In genomic region chr1:6511056-6511455, GRCh38 we compare ENCODE assay signal across 1 cellular context.
TF ChIP-seq lines count a peak whose summit lies in the region.

No MANE protein-coding gene starts in this region.

TF ChIP-seq in HepG2, 621 proteins besides CTCF, POLR2A, EP300 and RAD21 (continued from another document and continues in another):
- TF ChIP-seq PAXIP1 (CRISPR knock-in tag; conservative IDR thresholded peaks at IDR 0.05) (peak; percentile 41; the same call in 1 of the 2 replicates), MXD1 (CRISPR knock-in tag; IDR thresholded peaks at IDR 0.05) (no peak), SP140L (CRISPR knock-in tag; IDR thresholded peaks at IDR 0.05; ENCODE audit: borderline replicate concordance) (no peak), MXD3 (CRISPR knock-in tag; IDR thresholded peaks at IDR 0.05) (no peak), ZNF512B (CRISPR knock-in tag; IDR thresholded peaks at IDR 0.05; ENCODE audit: borderline replicate concordance) (no peak), SRSF9 (IDR thresholded peaks at IDR 0.05; ENCODE audit: borderline replicate concordance, insufficient read depth, low read depth, low read length, poor library complexity, severe bottlenecking) (no peak), ZBTB10 (CRISPR knock-in tag; IDR thresholded peaks at IDR 0.05; ENCODE audit: borderline replicate concordance) (no peak), IKZF5 (CRISPR knock-in tag; IDR thresholded peaks at IDR 0.05) (no peak), ZBTB37 (CRISPR knock-in tag; IDR thresholded peaks at IDR 0.05) (peak; percentile 40; the same call in 1 of the 2 replicates), DDIT3 (CRISPR knock-in tag; IDR thresholded peaks at IDR 0.05) (no peak), SMAD3 (CRISPR knock-in tag; IDR thresholded peaks at IDR 0.05) (no peak), ZNF788 (CRISPR knock-in tag; IDR thresholded peaks at IDR 0.05; ENCODE audit: borderline replicate concordance) (no peak), ZNF362 (CRISPR knock-in tag; IDR thresholded peaks at IDR 0.05; ENCODE audit: borderline replicate concordance) (peak; percentile 80), ZNF550 (CRISPR knock-in tag; IDR thresholded peaks at IDR 0.05; ENCODE audit: borderline replicate concordance) (no peak), RERE (CRISPR knock-in tag; IDR thresholded peaks at IDR 0.05; ENCODE audit: low read depth) (no peak), CHD2 (IDR thresholded peaks at IDR 0.05; ENCODE audit: low read depth, low read length) (no peak), KDM3A (CRISPR knock-in tag; IDR thresholded peaks at IDR 0.05; ENCODE audit: low read depth) (no peak), ZBTB4 (CRISPR knock-in tag; IDR thresholded peaks at IDR 0.05; ENCODE audit: borderline replicate concordance) (0 out of 2 replicates have a peak, but pooled peaks have one; percentile 25), ZSCAN12 (CRISPR knock-in tag; IDR thresholded peaks at IDR 0.05) (no peak), ZFAT (CRISPR knock-in tag; conservative IDR thresholded peaks at IDR 0.05) (no peak), FOXA1 (IDR thresholded peaks at IDR 0.05) (no peak), FOXA1 (CRISPR knock-in tag; IDR thresholded peaks at IDR 0.05) (no peak), BORCS8-MEF2B (CRISPR knock-in tag; IDR thresholded peaks at IDR 0.05) (no peak), SPEN (CRISPR knock-in tag; IDR thresholded peaks at IDR 0.05; ENCODE audit: low read depth) (no peak), BHLHE40 (IDR thresholded peaks at IDR 0.05; ENCODE audit: low read length) (no peak), ZFP36 (IDR thresholded peaks at IDR 0.05; ENCODE audit: borderline replicate concordance, low read depth, low read length, partially characterized antibody) (no peak), ZBTB14 (CRISPR knock-in tag; IDR thresholded peaks at IDR 0.05) (no peak)
